ENCODE assay signal across 16 cellular contexts in the genomic region with DNA sequence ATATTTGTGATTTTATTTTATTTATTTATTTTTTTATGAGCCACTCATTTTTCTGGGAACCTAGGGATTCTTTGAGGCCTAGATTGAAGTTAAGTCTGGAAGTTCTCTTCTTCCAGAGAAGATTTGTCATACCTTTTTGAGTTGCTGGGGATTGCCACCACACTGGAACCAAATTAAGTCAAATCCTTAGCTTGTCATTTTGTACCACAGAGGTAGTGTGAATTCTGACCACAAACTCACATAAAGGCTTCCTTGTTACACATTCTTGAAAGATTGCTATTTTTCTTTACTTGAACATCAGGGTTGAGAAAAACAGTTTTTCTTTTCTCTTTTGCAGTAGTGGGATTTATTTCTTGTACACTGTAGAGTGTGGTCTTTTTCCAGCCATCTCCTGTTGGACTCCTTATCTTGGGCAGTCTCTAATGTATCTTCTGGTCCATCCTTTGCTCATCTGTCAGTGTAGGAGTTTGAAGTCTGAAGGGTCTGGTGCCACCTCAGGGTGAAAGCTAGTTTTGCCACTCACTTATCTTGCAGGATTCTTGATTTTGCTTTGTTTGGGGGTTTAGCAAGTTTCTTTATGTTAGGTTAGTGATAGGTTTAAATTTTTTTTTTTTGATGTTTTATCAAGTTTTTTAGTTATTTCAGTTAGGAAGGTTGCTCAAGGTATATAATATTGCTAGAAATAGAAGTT. TPM values are rescaled to one million over a fixed set of nuclear protein-coding genes. Genes with fewer than 3 reads are reported as not detected.
DNase-seq lines count a peak whose midpoint lies in the region; ATAC-seq, FAIRE-seq and TF ChIP-seq lines count a peak whose summit lies in the region.
"Had no signal": no experiment of that assay in that cellular context is flagged by ENCODE, and none has a peak within 500 bp of the region (broad histone marks: within the 10 kb centered on the region; RNA-seq: fewer than 3 reads in every experiment).

No MANE protein-coding gene starts in this region.

- H3T11ph ChIP-seq in H9 (ENCODE audit: low read length) = no peak overlapping the region

- no peak overlapping the region for H4K8ac ChIP-seq in H9 (replicated peaks; ENCODE audit: insufficient read length, low read depth, low read length)

- H3K9me3 Mint-ChIP-seq in H9 (peaks cover 0 to 3% of the 10 kb centered on the region in 2 experiments; a peak in 2 of 5 replicates), mesothelial cell of epicardium (no peaks in the 10 kb centered on the region)
- no peaks in the 10 kb centered on the region for H3K9me3 Mint-ChIP-seq in activated T-helper 2 cell treated with anti-CD3 and anti-CD28 coated beads, Interferon-gamma antibody, Interleukin-2, Interleukin-4, amounts not matched to agents 10 μg/mL and 5 μg/mL and 100 μg/mL, durations not matched to agents 14 hours and 24 hours and 36 hours

- H2BK20ac ChIP-seq in H9 (ENCODE audit: low read depth, low read length, poor library complexity, severe bottlenecking) = no peak overlapping the region

- H3K9me3 ChIP-seq in H9 (ENCODE audit: control insufficient read depth, low read depth, low read length) = no peaks in the 10 kb centered on the region
- H3K9me3 ChIP-seq in psoas muscle = no peaks in the 10 kb centered on the region
- H3K9me3 ChIP-seq: esophagus squamous epithelium, pancreas, upper lobe of left lung had no signal

- no peaks in the 10 kb centered on the region for H3K79me1 ChIP-seq in H9 (ENCODE audit: insufficient read depth, low read depth, low read length, poor library complexity, severe bottlenecking)

- no peak overlapping the region for H3K18ac ChIP-seq in H9 (ENCODE audit: insufficient read length, low read depth, low read length)

- TF ChIP-seq CTCF in H9 (conservative IDR thresholded peaks at IDR 0.05) (0 out of 3 replicates have a peak, but pooled peaks have one; percentile 17), mesothelial cell of epicardium (IDR thresholded peaks at IDR 0.05; ENCODE audit: unreplicated experiment) (no peak), psoas muscle (IDR thresholded peaks at IDR 0.05) (no peak)

- no peak overlapping the region for H3K14ac ChIP-seq in H9 (ENCODE audit: insufficient read depth, low read length)

- H3K4me1 Mint-ChIP-seq in H9 (peaks cover 12 to 13% of the 10 kb centered on the region in 2 experiments), mesothelial cell of epicardium (peaks cover 2% of the 10 kb centered on the region)
- peaks cover 30% of the 10 kb centered on the region for H3K4me1 Mint-ChIP-seq in activated T-helper 2 cell treated with anti-CD3 and anti-CD28 coated beads, Interferon-gamma antibody, Interleukin-2, Interleukin-4, amounts not matched to agents 10 μg/mL and 5 μg/mL and 100 μg/mL, durations not matched to agents 14 hours and 24 hours and 36 hours (ENCODE audit: low read depth)

- H3K4me1 ChIP-seq in H9 (ENCODE audit: insufficient read depth, low read length) (peaks cover 2% of the 10 kb centered on the region; the same call in 1 of the 2 replicates), psoas muscle (no peaks in the 10 kb centered on the region)

- no peak overlapping the region for H3K23ac ChIP-seq in H9 (ENCODE audit: insufficient read length, low read depth, low read length)

- H3K4me3 Mint-ChIP-seq in H9 (no peak overlapping the region), mesothelial cell of epicardium (no peak overlapping the region)
- no peak overlapping the region for H3K4me3 Mint-ChIP-seq in activated T-helper 2 cell treated with anti-CD3 and anti-CD28 coated beads, Interferon-gamma antibody, Interleukin-2, Interleukin-4, amounts not matched to agents 10 μg/mL and 5 μg/mL and 100 μg/mL, durations not matched to agents 14 hours and 24 hours and 36 hours (ENCODE audit: low read depth)

- H4K91ac ChIP-seq in H9 (ENCODE audit: insufficient read length, low read depth, low read length) = no peak overlapping the region

- H3K79me2 ChIP-seq in H9 (ENCODE audit: insufficient read depth, low read length) = no peaks in the 10 kb centered on the region

- peaks cover 2 to 76% of the 10 kb centered on the region in 2 donors for H3K36me3 ChIP-seq in psoas muscle (ENCODE audit: insufficient read depth in 1 of 2, low read depth in 1 of 2)

- H3K9ac ChIP-seq in H9 (ENCODE audit: extremely low read depth, insufficient read length, low read length) = no peak overlapping the region

- DNase-seq in EH (ENCODE audit: low read depth) (peak; percentile 22), H9 (no peak), mesothelial cell of epicardium (ENCODE audit: low spot score in 2 of 2, unreplicated experiment in 2 of 2) (no peak), psoas muscle (no peak), HTR-8/SVneo (ENCODE audit: insufficient read length, low spot score) (no peak)
- no peak for DNase-seq in activated T-helper 2 cell treated with anti-CD3 and anti-CD28 coated beads, Interferon-gamma antibody, Interleukin-2, Interleukin-4, amounts not matched to agents 10 μg/mL and 5 μg/mL and 100 μg/mL, durations not matched to agents 14 hours and 24 hours and 36 hours (ENCODE audit: low spot score)
- DNase-seq: caudate nucleus, esophagus squamous epithelium, left ventricle myocardium superior, NCI-H1930, NCI-H226, pancreas, upper lobe of left lung had no signal

- H3K27me3 ChIP-seq in H9 (ENCODE audit: insufficient read depth, low read length) (no peaks in the 10 kb centered on the region), psoas muscle (ENCODE audit: insufficient read depth in 3 of 3, low read length in 2 of 3) (no peaks in the 10 kb centered on the region)
- H3K27me3 ChIP-seq: esophagus squamous epithelium, pancreas, upper lobe of left lung had no signal

- no peak overlapping the region for H2AK5ac ChIP-seq in H9 (ENCODE audit: insufficient read length, low read length)

- no peak for FAIRE-seq in HTR-8/SVneo (lab: Jason Lieb, UNC)
- FAIRE-seq: K562, pancreas had no signal

- no peak overlapping the region for H3K4me3 ChIP-seq in psoas muscle
- H3K4me3 ChIP-seq: esophagus squamous epithelium, K562, pancreas, upper lobe of left lung had no signal

- no peaks in the 10 kb centered on the region for H4K20me1 ChIP-seq in H9 (ENCODE audit: control insufficient read depth, insufficient read depth, insufficient read length)

- H3K4ac ChIP-seq in H9 (ENCODE audit: low read depth, low read length) = no peak overlapping the region

- H2BK120ac ChIP-seq in H9 (ENCODE audit: low read depth, low read length, poor library complexity, severe bottlenecking) = no peak overlapping the region

- H2AFZ ChIP-seq in H9 (ENCODE audit: low read length) = no peak overlapping the region

- no peak overlapping the region for H3K4me2 ChIP-seq in H9 (ENCODE audit: insufficient read depth, insufficient read length, low read length)

- intact Hi-C loops in activated T-helper 2 cell treated with anti-CD3 and anti-CD28 coated beads, Interferon-gamma antibody, Interleukin-2, Interleukin-4, amounts not matched to agents 10 μg/mL and 5 μg/mL and 100 μg/mL, durations not matched to agents 14 hours and 24 hours and 36 hours (cut with micrococcal nuclease) = loop anchor here (1.0 to 2.0 kb wide), 2 partner anchors 15 to 42 kb away; no protein-coding TSS in a partner anchor
- intact Hi-C loops in psoas muscle (cut with DNase I) = no loop called here

- no peak overlapping the region for H2BK12ac ChIP-seq in H9 (ENCODE audit: insufficient read length, low read depth, low read length)

- H4K5ac ChIP-seq in H9 (ENCODE audit: insufficient read length, low read depth, low read length) = no peak overlapping the region

- ATAC-seq in HG02623 (IDR thresholded peaks at IDR 0.05; ENCODE audit: unreplicated experiment) (no peak), psoas muscle (no peak)
- ATAC-seq: K562, left ventricle myocardium superior, pancreas, sciatic nerve had no signal

- peaks cover 27 to 56% (median 46%) of the 10 kb centered on the region in 3 experiments for H3K36me3 Mint-ChIP-seq in H9 (ENCODE audit: insufficient read depth in 1 of 3, low read depth in 3 of 3)
- peaks cover 60% of the 10 kb centered on the region for H3K36me3 Mint-ChIP-seq in activated T-helper 2 cell treated with anti-CD3 and anti-CD28 coated beads, Interferon-gamma antibody, Interleukin-2, Interleukin-4, amounts not matched to agents 10 μg/mL and 5 μg/mL and 100 μg/mL, durations not matched to agents 14 hours and 24 hours and 36 hours (ENCODE audit: low read depth)
- peaks cover 45% of the 10 kb centered on the region for H3K36me3 Mint-ChIP-seq in mesothelial cell of epicardium

- H3K27ac Mint-ChIP-seq in H9 (no peak overlapping the region), mesothelial cell of epicardium (peak overlapping the region; percentile 22)
- peak overlapping the region; percentile 62 for H3K27ac Mint-ChIP-seq in activated T-helper 2 cell treated with anti-CD3 and anti-CD28 coated beads, Interferon-gamma antibody, Interleukin-2, Interleukin-4, amounts not matched to agents 10 μg/mL and 5 μg/mL and 100 μg/mL, durations not matched to agents 14 hours and 24 hours and 36 hours

- H2BK5ac ChIP-seq in H9 (ENCODE audit: insufficient read length, low read length) = no peak overlapping the region

- no peak overlapping the region for H3K56ac ChIP-seq in H9 (ENCODE audit: insufficient read length, low read depth, low read length)

- H3K27ac ChIP-seq in H9 (ENCODE audit: insufficient read length, low read depth, low read length) (no peak overlapping the region), psoas muscle (no peak overlapping the region)
- H3K27ac ChIP-seq: esophagus squamous epithelium, pancreas, upper lobe of left lung had no signal

- H3K27me3 Mint-ChIP-seq in H9 (ENCODE audit: low read depth) (no peaks in the 10 kb centered on the region), mesothelial cell of epicardium (ENCODE audit: low read depth) (no peaks in the 10 kb centered on the region)
- H3K27me3 Mint-ChIP-seq in activated T-helper 2 cell treated with anti-CD3 and anti-CD28 coated beads, Interferon-gamma antibody, Interleukin-2, Interleukin-4, amounts not matched to agents 10 μg/mL and 5 μg/mL and 100 μg/mL, durations not matched to agents 14 hours and 24 hours and 36 hours (ENCODE audit: low read depth) = no peaks in the 10 kb centered on the region

- H2BK15ac ChIP-seq in H9 (ENCODE audit: low read depth, low read length) = no peak overlapping the region

- no peaks in the 10 kb centered on the region for H3K23me2 ChIP-seq in H9 (ENCODE audit: insufficient read length, low read depth, low read length, poor library complexity, severe bottlenecking)

RNA-seq across cellular contexts. Expression of gene PCBD1, which starts 24.8 kb away (rescaled TPM):
- 39.1 and 39.7 TPM in 2 replicates for total RNA-seq in H9 (2021)
- total RNA-seq in activated T-helper 2 cell treated with anti-CD3 and anti-CD28 coated beads, Interferon-gamma antibody, Interleukin-2, Interleukin-4, amounts not matched to agents 10 μg/mL and 5 μg/mL and 100 μg/mL, durations not matched to agents 14 hours and 24 hours and 36 hours = 72.0 and 73.8 TPM in 2 replicates
- 50.5 to 51.7 TPM (median 51.4 TPM) in 3 replicates for total RNA-seq in mesothelial cell of epicardium
- total RNA-seq in psoas muscle = 100 to 1,000 TPM in 2 of 4 donors, 10 to 100 TPM in 2; 58.9 to 133 (median 95.2) TPM
- polyA plus RNA-seq in psoas muscle = 10 to 100 TPM; 53.9 to 92.5 (median 78.3) TPM

RNA-seq across cellular contexts. Expression of gene SGPL1, which starts 47.9 kb away (rescaled TPM):
- total RNA-seq in H9 (2021) (52.6 and 60.8 TPM in 2 replicates), mesothelial cell of epicardium (89.9 to 98.3 TPM (median 90.8 TPM) in 3 replicates), psoas muscle (10 to 100 TPM in 2 of 4 donors, 1 to 10 TPM in 2; 9.5 to 15.1 (median 11.5) TPM)
- 124 and 139 TPM in 2 replicates for total RNA-seq in activated T-helper 2 cell treated with anti-CD3 and anti-CD28 coated beads, Interferon-gamma antibody, Interleukin-2, Interleukin-4, amounts not matched to agents 10 μg/mL and 5 μg/mL and 100 μg/mL, durations not matched to agents 14 hours and 24 hours and 36 hours
- polyA plus RNA-seq in psoas muscle = 1 to 10 TPM; 3.7 to 7.4 (median 5.2) TPM

Comparison
In these comparisons a context has a peak if more than half of its experiments do, and no peak if none do; other contexts are left out.
1. H3K27ac Mint-ChIP-seq: peak in activated T-helper 2 cell treated with anti-CD3 and anti-CD28 coated beads, Interferon-gamma antibody, Interleukin-2, Interleukin-4, amounts not matched to agents 10 μg/mL and 5 μg/mL and 100 μg/mL, durations not matched to agents 14 hours and 24 hours and 36 hours (single experiment) and mesothelial cell of epicardium (single experiment); none in H9 (0 of 3).